2 cellular contexts compared by ENCODE assay signal in the genomic region with DNA sequence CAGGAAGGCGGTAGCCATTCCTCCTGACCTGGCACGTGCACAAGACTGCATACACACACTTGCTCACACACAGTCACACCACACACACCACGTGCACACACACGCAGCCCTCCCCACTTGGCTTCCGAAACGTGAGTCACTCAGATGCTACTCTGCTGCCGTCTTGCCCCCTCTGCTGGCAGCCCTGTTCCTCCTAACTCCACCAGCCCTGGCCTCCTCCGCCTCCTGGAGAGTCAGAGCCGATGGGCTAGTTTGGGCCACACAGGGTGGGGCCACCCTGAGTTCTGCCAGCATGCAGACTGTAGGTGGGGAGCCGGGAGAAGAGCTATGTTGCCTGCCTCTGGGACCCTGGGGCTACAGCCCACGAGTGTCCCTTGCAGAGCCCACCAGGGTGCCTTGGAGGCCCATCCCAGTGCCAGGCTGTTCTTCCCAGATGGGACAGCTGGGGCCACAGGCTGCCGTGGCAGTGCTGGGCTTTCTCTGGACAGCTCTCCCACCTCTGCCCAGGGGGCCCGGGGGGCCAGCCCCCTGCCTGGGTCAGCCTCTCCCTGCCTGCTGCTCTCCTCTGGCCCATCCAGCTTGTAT.
TF ChIP-seq lines count a peak whose summit lies in the region.

No MANE protein-coding gene starts in this region.

TF ChIP-seq in SK-N-SH, 30 proteins besides CTCF, POLR2A, EP300 and RAD21 (continues in another document):
- no peak for TF ChIP-seq ELF1 (IDR thresholded peaks at IDR 0.05)
- TF ChIP-seq, protein P1, sequence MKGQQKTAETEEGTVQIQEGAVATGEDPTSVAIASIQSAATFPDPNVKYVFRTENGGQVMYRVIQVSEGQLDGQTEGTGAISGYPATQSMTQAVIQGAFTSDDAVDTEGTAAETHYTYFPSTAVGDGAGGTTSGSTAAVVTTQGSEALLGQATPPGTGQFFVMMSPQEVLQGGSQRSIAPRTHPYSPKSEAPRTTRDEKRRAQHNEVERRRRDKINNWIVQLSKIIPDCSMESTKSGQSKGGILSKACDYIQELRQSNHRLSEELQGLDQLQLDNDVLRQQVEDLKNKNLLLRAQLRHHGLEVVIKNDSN (IDR thresholded peaks at IDR 0.05; ENCODE audit: borderline replicate concordance, low read depth) = peak; percentile 55; the same call in 1 of the 2 replicates
- TF ChIP-seq MEF2A (IDR thresholded peaks at IDR 0.05; ENCODE audit: borderline replicate concordance, low read depth) = no peak
- TF ChIP-seq USF2 (IDR thresholded peaks at IDR 0.05; ENCODE audit: borderline replicate concordance, low read depth, low read length) = no peak
- TF ChIP-seq POLR2AphosphoS5 (IDR thresholded peaks at IDR 0.05; ENCODE audit: low read depth, low read length) = no peak
- TF ChIP-seq FOXJ3 (CRISPR knock-in tag; IDR thresholded peaks at IDR 0.05) = no peak
- TF ChIP-seq SIN3A (IDR thresholded peaks at IDR 0.05; ENCODE audit: borderline replicate concordance, low read depth, low read length) = 0 out of 2 replicates have a peak, but pooled peaks have one; percentile 16
- TF ChIP-seq TEAD4 (IDR thresholded peaks at IDR 0.05; ENCODE audit: borderline replicate concordance, insufficient read depth) = no peak
- no peak; the same call in 1 of the 2 replicates for TF ChIP-seq TAF1 (IDR thresholded peaks at IDR 0.05; ENCODE audit: borderline replicate concordance, low read depth, low read length)
- TF ChIP-seq RFX5 (IDR thresholded peaks at IDR 0.05; ENCODE audit: low read length) = no peak
- TF ChIP-seq, protein P2, sequence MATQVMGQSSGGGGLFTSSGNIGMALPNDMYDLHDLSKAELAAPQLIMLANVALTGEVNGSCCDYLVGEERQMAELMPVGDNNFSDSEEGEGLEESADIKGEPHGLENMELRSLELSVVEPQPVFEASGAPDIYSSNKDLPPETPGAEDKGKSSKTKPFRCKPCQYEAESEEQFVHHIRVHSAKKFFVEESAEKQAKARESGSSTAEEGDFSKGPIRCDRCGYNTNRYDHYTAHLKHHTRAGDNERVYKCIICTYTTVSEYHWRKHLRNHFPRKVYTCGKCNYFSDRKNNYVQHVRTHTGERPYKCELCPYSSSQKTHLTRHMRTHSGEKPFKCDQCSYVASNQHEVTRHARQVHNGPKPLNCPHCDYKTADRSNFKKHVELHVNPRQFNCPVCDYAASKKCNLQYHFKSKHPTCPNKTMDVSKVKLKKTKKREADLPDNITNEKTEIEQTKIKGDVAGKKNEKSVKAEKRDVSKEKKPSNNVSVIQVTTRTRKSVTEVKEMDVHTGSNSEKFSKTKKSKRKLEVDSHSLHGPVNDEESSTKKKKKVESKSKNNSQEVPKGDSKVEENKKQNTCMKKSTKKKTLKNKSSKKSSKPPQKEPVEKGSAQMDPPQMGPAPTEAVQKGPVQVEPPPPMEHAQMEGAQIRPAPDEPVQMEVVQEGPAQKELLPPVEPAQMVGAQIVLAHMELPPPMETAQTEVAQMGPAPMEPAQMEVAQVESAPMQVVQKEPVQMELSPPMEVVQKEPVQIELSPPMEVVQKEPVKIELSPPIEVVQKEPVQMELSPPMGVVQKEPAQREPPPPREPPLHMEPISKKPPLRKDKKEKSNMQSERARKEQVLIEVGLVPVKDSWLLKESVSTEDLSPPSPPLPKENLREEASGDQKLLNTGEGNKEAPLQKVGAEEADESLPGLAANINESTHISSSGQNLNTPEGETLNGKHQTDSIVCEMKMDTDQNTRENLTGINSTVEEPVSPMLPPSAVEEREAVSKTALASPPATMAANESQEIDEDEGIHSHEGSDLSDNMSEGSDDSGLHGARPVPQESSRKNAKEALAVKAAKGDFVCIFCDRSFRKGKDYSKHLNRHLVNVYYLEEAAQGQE (IDR thresholded peaks at IDR 0.05; ENCODE audit: low read depth, low read length) = no peak
- no peak for TF ChIP-seq NFIC (IDR thresholded peaks at IDR 0.05; ENCODE audit: borderline replicate concordance)
- no peak for TF ChIP-seq NRF1 (IDR thresholded peaks at IDR 0.05; ENCODE audit: low read depth, low read length)
- no peak for TF ChIP-seq YY1 (IDR thresholded peaks at IDR 0.05; ENCODE audit: low read depth)
- TF ChIP-seq, protein P3, sequence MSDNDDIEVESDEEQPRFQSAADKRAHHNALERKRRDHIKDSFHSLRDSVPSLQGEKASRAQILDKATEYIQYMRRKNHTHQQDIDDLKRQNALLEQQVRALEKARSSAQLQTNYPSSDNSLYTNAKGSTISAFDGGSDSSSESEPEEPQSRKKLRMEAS (IDR thresholded peaks at IDR 0.05; ENCODE audit: low read depth) = 0 out of 2 replicates have a peak, but pooled peaks have one; percentile 52
- TF ChIP-seq TCF12 (IDR thresholded peaks at IDR 0.05) = no peak
- peak; percentile 47 for TF ChIP-seq SMC3 (IDR thresholded peaks at IDR 0.05; ENCODE audit: low read depth, low read length)
- no peak for TF ChIP-seq ZBTB33 (IDR thresholded peaks at IDR 0.05; ENCODE audit: borderline replicate concordance, low read depth)
- TF ChIP-seq GATA2 (CRISPR knock-in tag; IDR thresholded peaks at IDR 0.05) = no peak
- TF ChIP-seq IRF3 (IDR thresholded peaks at IDR 0.05; ENCODE audit: low read depth, low read length) = no peak
- no peak for TF ChIP-seq RCOR1 (IDR thresholded peaks at IDR 0.05; ENCODE audit: low read length)

TF ChIP-seq in HepG2, 621 proteins besides CTCF, POLR2A, EP300 and RAD21:
- no peak for TF ChIP-seq ZNF484 (CRISPR knock-in tag; IDR thresholded peaks at IDR 0.05; ENCODE audit: borderline replicate concordance, low read depth)
- no peak for TF ChIP-seq GFI1 (CRISPR knock-in tag; IDR thresholded peaks at IDR 0.05; ENCODE audit: borderline replicate concordance)
- 0 out of 2 replicates have a peak, but pooled peaks have one; percentile 3 for TF ChIP-seq SMC3 (IDR thresholded peaks at IDR 0.05; ENCODE audit: low read length)
- peak; percentile 19; the same call in 1 of the 2 replicates for TF ChIP-seq STAG1 (CRISPR knock-in tag; IDR thresholded peaks at IDR 0.05)
- peak; percentile 69 for TF ChIP-seq FOSL2 (CRISPR knock-in tag; IDR thresholded peaks at IDR 0.05)
- TF ChIP-seq BHLHE40 (IDR thresholded peaks at IDR 0.05; ENCODE audit: low read length) = peak; percentile 79
